ENCODE assay signal across 1 cellular context in the genomic region with DNA sequence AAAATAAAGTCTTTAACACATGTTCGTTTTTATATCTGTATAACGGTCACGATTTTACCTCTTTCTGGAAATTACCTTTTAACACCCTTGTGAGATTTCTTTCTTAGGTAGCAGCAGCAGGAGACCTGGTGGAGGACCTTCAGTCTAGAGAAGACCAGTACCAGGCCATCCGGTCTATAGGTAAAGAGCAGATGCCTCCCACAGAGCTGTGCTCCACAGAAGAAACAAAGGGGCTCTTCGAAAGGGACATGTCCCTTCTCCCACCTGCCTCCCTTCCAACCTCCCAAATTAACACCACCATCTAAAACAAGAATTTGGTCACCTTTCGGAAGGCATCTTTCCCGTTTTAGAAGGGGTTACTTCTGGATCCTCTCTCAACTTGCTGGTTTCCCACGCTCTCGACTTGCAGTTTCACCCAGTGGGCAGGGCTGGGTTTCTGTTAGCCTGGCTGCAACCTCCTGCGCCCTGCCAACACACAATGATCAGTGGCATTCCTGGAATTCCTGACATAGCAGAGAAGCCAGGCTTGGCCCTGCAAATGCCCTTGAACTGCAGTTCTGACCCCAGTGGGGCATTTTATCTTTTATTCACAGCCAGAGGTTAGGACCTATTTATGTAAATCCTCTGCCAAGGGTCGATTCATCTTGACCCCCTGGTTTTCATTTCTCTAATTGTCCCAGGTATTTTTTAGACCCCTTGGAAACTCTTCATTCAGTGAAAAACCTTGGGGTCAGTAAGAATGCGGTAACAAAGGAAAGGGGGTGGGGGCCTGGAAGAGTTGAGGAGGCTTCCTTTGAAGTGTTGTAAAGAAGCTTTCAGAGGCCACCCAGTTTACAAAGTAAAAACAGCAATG.
TF ChIP-seq lines count a peak whose summit lies in the region.

No MANE protein-coding gene starts in this region.

TF ChIP-seq in H1, 55 proteins besides CTCF, POLR2A, EP300 and RAD21 (continued from another document):
- TF ChIP-seq HDAC2 (IDR thresholded peaks at IDR 0.05; ENCODE audit: borderline replicate concordance in 1 of 2, low read depth in 2 of 2, low read length in 2 of 2) (peak in 1 of 2 experiments; percentile 67; a peak in 1 of 4 replicates), YY1 (IDR thresholded peaks at IDR 0.05; ENCODE audit: low read depth, low read length) (no peak), E2F6 (IDR thresholded peaks at IDR 0.05) (no peak), ATF3 (IDR thresholded peaks at IDR 0.05; ENCODE audit: insufficient read depth, low read depth, low read length) (no peak), SRF (IDR thresholded peaks at IDR 0.05; ENCODE audit: low read depth, low read length) (no peak), EZH2 (IDR thresholded peaks at IDR 0.05; ENCODE audit: low read depth, low read length, severe bottlenecking) (no peak), CHD7 (IDR thresholded peaks at IDR 0.05; ENCODE audit: insufficient replicate concordance, low read length) (no peak), ASH2L (IDR thresholded peaks at IDR 0.05; ENCODE audit: low read length) (peak; percentile 25), TBP (IDR thresholded peaks at IDR 0.05; ENCODE audit: low read depth, low read length) (no peak), JUND (IDR thresholded peaks at IDR 0.05; ENCODE audit: low read length) (no peak), SP1 (IDR thresholded peaks at IDR 0.05; ENCODE audit: low read depth, low read length) (peak; percentile 73), ZNF274 (IDR thresholded peaks at IDR 0.05; ENCODE audit: borderline replicate concordance, extremely low read depth, low read length) (no peak), GABPA (IDR thresholded peaks at IDR 0.05; ENCODE audit: borderline replicate concordance, insufficient read depth, low read length) (no peak), CEBPB (IDR thresholded peaks at IDR 0.05; ENCODE audit: low read depth, low read length) (no peak), POLR2AphosphoS5 (IDR thresholded peaks at IDR 0.05; ENCODE audit: low read depth, low read length) (0 out of 2 replicates have a peak, but pooled peaks have one; percentile 22), KDM5A (IDR thresholded peaks at IDR 0.05; ENCODE audit: low read length) (no peak), GTF2F1 (IDR thresholded peaks at IDR 0.05; ENCODE audit: borderline replicate concordance, low read depth, low read length) (no peak), BACH1 (IDR thresholded peaks at IDR 0.05; ENCODE audit: low read length) (no peak), RXRA (IDR thresholded peaks at IDR 0.05; ENCODE audit: insufficient read depth, low read depth, low read length) (0 out of 2 replicates have a peak, but pooled peaks have one; percentile 81), CREB1 (IDR thresholded peaks at IDR 0.05) (no peak), TEAD4 (IDR thresholded peaks at IDR 0.05; ENCODE audit: low read depth, low read length) (peak; percentile 100), TAF1 (IDR thresholded peaks at IDR 0.05; ENCODE audit: low read depth, low read length) (peak; percentile 45; the same call in 1 of the 2 replicates), CTBP2 (IDR thresholded peaks at IDR 0.05; ENCODE audit: borderline replicate concordance, insufficient read depth, insufficient read length, low read length) (peak; percentile 84), PHF8 (conservative IDR thresholded peaks at IDR 0.05; ENCODE audit: low read depth, low read length) (no peak), BCL11A (IDR thresholded peaks at IDR 0.05; ENCODE audit: low read depth in 2 of 2, low read length in 2 of 2) (peak in 1 of 2 experiments; percentile 58), SIRT6 (IDR thresholded peaks at IDR 0.05; ENCODE audit: low read length) (no peak), KDM4A (IDR thresholded peaks at IDR 0.05; ENCODE audit: low read depth, low read length, severe bottlenecking) (peak; percentile 33), TCF12 (IDR thresholded peaks at IDR 0.05; ENCODE audit: low read depth, low read length) (peak; percentile 69; the same call in 1 of the 2 replicates), NANOG (IDR thresholded peaks at IDR 0.05; ENCODE audit: insufficient read depth, low read depth, low read length, poor library complexity, severe bottlenecking) (peak; percentile 44), SP4 (IDR thresholded peaks at IDR 0.05; ENCODE audit: low read length) (no peak), SUZ12 (IDR thresholded peaks at IDR 0.05; ENCODE audit: low read length) (no peak), CBX8 (IDR thresholded peaks at IDR 0.05; ENCODE audit: borderline replicate concordance, low read depth, low read length) (no peak)
